Comparison of ENCODE assay signal across 8 cellular contexts in genomic region chr1:43366601-43367025, GRCh38. TPM values are rescaled to one million over a fixed set of nuclear protein-coding genes. Genes with fewer than 3 reads are reported as not detected.
DNase-seq lines count a peak whose midpoint lies in the region; ATAC-seq and TF ChIP-seq lines count a peak whose summit lies in the region.

No MANE protein-coding gene starts in this region.

- 13% methylated on average over 4 of the region's 5 CpGs for WGBS in prostate gland

- peak overlapping the region; percentile 85 to 96 (median 89) for H3K4me3 ChIP-seq in fibroblast of lung (replicated peaks in 1 of 4; ENCODE audit: control extremely low read depth in 1 of 4, insufficient read depth in 1 of 4, low read depth in 3 of 4, low read length in 4 of 4)
- peak overlapping the region; percentile 62 to 66 for H3K4me3 ChIP-seq in prostate gland

- peaks cover 11% of the 10 kb centered on the region for H3K4me1 ChIP-seq in fibroblast of lung (ENCODE audit: control insufficient read depth, extremely low read depth, insufficient read depth, low read length)
- peaks cover 22% of the 10 kb centered on the region for H3K4me1 ChIP-seq in prostate gland (replicated peaks)

- H3K9ac ChIP-seq in fibroblast of lung (ENCODE audit: insufficient read depth, low read length): peak overlapping the region; percentile 87

- H3K36me3 ChIP-seq in fibroblast of lung (ENCODE audit: control insufficient read depth, insufficient read depth, low read length) (peaks cover 20% of the 10 kb centered on the region), prostate gland (peaks cover 7 to 18% of the 10 kb centered on the region in 2 donors)

- H3K27me3 ChIP-seq in fibroblast of lung (ENCODE audit: control insufficient read depth, insufficient read depth, low read length) (no peaks in the 10 kb centered on the region), prostate gland (replicated peaks; ENCODE audit: insufficient read depth) (no peaks in the 10 kb centered on the region)

- intact Hi-C loops in prostate gland (cut with DNase I): loop anchor here (5.0 kb wide), 1 partner anchor 129 kb away; no protein-coding TSS in a partner anchor

- H3K79me2 ChIP-seq in fibroblast of lung (ENCODE audit: control insufficient read depth, insufficient read depth, low read length): peaks cover 50% of the 10 kb centered on the region

- peak; percentile 37 for DNase-seq in GM03348 (ENCODE audit: low spot score)
- DNase-seq in fibroblast of lung (ENCODE audit: low read depth in 2 of 2): peak in 1 of 2 donors; percentile 31
- DNase-seq in prostate gland (ENCODE audit: low spot score): no peak
- DNase-seq in CD1c-positive myeloid dendritic cell (ENCODE audit: extremely low spot score): no peak
- DNase-seq in stimulated activated CD4-positive, alpha-beta T cell treated with anti-CD3 and anti-CD28 coated beads, Interleukin-12 subunit alpha, Interleukin-12 subunit beta, amount 100 ng/mL, for 4 hours: no peak
- DNase-seq in DMS79 treated with DMSO at 0.1 percent for 48 hours (lab: John Stamatoyannopoulos, UW): no peak

- H3K4me2 ChIP-seq in fibroblast of lung (ENCODE audit: extremely low read depth, insufficient read depth, low read length): peak overlapping the region; percentile 97

- H3K27ac ChIP-seq in fibroblast of lung (ENCODE audit: insufficient read depth, low read length): peak overlapping the region; percentile 92
- H3K27ac ChIP-seq in prostate gland: peak overlapping the region; percentile 89 to 91

- TF ChIP-seq CTCF in fibroblast of lung (conservative IDR thresholded peaks at IDR 0.05 in 1 of 2, IDR thresholded peaks at IDR 0.05 in 1 of 2; ENCODE audit: low read depth in 1 of 2, low read length in 2 of 2) (no peak), prostate gland (IDR thresholded peaks at IDR 0.05) (no peak)

- TF ChIP-seq POLR2A in Raji (IDR thresholded peaks at IDR 0.05; ENCODE audit: insufficient read depth, low read depth, low read length) (peak; percentile 14; the same call in 1 of the 2 replicates), prostate gland (IDR thresholded peaks at IDR 0.05) (no peak)

- no peak overlapping the region for H2AFZ ChIP-seq in fibroblast of lung (ENCODE audit: low read length)

- ATAC-seq in GM18870 (IDR thresholded peaks at IDR 0.05; ENCODE audit: unreplicated experiment): no peak

- no peaks in the 10 kb centered on the region for H3K9me3 ChIP-seq in fibroblast of lung (ENCODE audit: control insufficient read depth, insufficient read depth, low read depth, low read length)
- H3K9me3 ChIP-seq in prostate gland: no peaks in the 10 kb centered on the region

- no peaks in the 10 kb centered on the region for H4K20me1 ChIP-seq in fibroblast of lung (ENCODE audit: control insufficient read depth, extremely low read depth, insufficient read depth, low read length)

RNA-seq across cellular contexts. Expression of gene ELOVL1, which starts 1.2 kb away (rescaled TPM):
- 33.4 and 65.2 TPM in 2 replicates for total RNA-seq in fibroblast of lung
- polyA plus RNA-seq in fibroblast of lung: 172 and 203 TPM in 2 replicates
- 123 and 155 TPM in 2 replicates for polyA plus RNA-seq in fibroblast of lung (2012)
- 185 and 279 TPM in 2 replicates for polyA minus RNA-seq in fibroblast of lung (ENCODE audit: low replicate concordance)
- 10 to 100 TPM; 48.6 to 62.0 TPM for total RNA-seq in prostate gland

RNA-seq across cellular contexts. Expression of gene CDC20, which starts 7.8 kb away (rescaled TPM):
- total RNA-seq in fibroblast of lung (1.3 and 24.1 TPM in 2 replicates), prostate gland (10 to 100 TPM in 1 of 2 donors, 1 to 10 TPM in 1; 2.2 to 14.9 TPM)
- polyA plus RNA-seq in fibroblast of lung: 16.7 and 88.0 TPM in 2 replicates
- polyA plus RNA-seq in fibroblast of lung (2012): 19.4 and 114 TPM in 2 replicates
- polyA minus RNA-seq in fibroblast of lung (ENCODE audit: low replicate concordance): 53.6 and 300 TPM in 2 replicates

RNA-seq across cellular contexts. Expression of gene MED8, which starts 23.0 kb away (rescaled TPM):
- total RNA-seq in fibroblast of lung (56.2 and 69.2 TPM in 2 replicates), prostate gland (10 to 100 TPM; 36.9 to 43.2 TPM)
- 45.8 and 49.7 TPM in 2 replicates for polyA plus RNA-seq in fibroblast of lung
- 59.5 and 65.3 TPM in 2 replicates for polyA plus RNA-seq in fibroblast of lung (2012)
- polyA minus RNA-seq in fibroblast of lung (ENCODE audit: low replicate concordance): 28.4 and 30.6 TPM in 2 replicates

RNA-seq across cellular contexts. Expression of gene SZT2, which starts 23.1 kb away (rescaled TPM):
- 17.2 and 26.9 TPM in 2 replicates for total RNA-seq in fibroblast of lung
- polyA plus RNA-seq in fibroblast of lung: 7.1 and 8.5 TPM in 2 replicates
- 7.8 and 8.1 TPM in 2 replicates for polyA plus RNA-seq in fibroblast of lung (2012)
- 65.4 and 101 TPM in 2 replicates for polyA minus RNA-seq in fibroblast of lung (ENCODE audit: low replicate concordance)
- total RNA-seq in prostate gland: 10 to 100 TPM; 30.3 to 76.9 TPM

RNA-seq across cellular contexts. Expression of gene MPL, which starts 29.0 kb away (rescaled TPM):
- not detected in 2 replicates for total RNA-seq in fibroblast of lung
- polyA plus RNA-seq in fibroblast of lung: not detected in 2 replicates
- 0.12 TPM in 1 of 2 replicates, not detected in the other for polyA plus RNA-seq in fibroblast of lung (2012)
- not detected in 2 replicates for polyA minus RNA-seq in fibroblast of lung (ENCODE audit: low replicate concordance)
- not detected for total RNA-seq in prostate gland
